22 cellular contexts compared by ENCODE assay signal in genomic region chrX:50003927-50004326, GRCh38.
"Had no signal": no experiment of that assay in that cellular context is flagged by ENCODE, and none has a peak within 500 bp of the region (broad histone marks: within the 10 kb centered on the region; RNA-seq: fewer than 3 reads in every experiment).

No MANE protein-coding gene starts in this region.

- H3K9me3 ChIP-seq: gastrocnemius medialis, prostate gland, right atrium auricular region, sigmoid colon, stomach, thyroid gland, vagina had no signal

- H3K36me3 ChIP-seq: gastrocnemius medialis, prostate gland, right atrium auricular region, sigmoid colon, stomach, thyroid gland, vagina had no signal

- H3K4me3 ChIP-seq: gastrocnemius medialis, lung, prostate gland, right atrium auricular region, sigmoid colon, stomach, thyroid gland, vagina had no signal

- DNase-seq: cortex of kidney; effector memory CD8-positive, alpha-beta T cell; foreskin fibroblast; gastrocnemius medialis; head of caudate nucleus; kidney; sigmoid colon; stimulated activated CD4-positive, alpha-beta T cell treated with anti-CD3 and anti-CD28 coated beads, Interleukin-2, amount 100 ng/mL, for 24 hours; stimulated activated CD4-positive, alpha-beta T cell treated with anti-CD3 and anti-CD28 coated beads, Interleukin-4, amount 100 ng/mL, for 24 hours; stimulated activated naive CD4-positive, alpha-beta T cell treated with Interleukin-2 at 50 U/mL for 16 hours; stomach; thyroid gland; trophoblast cell had no signal

- H3K27me3 ChIP-seq: gastrocnemius medialis, right atrium auricular region, sigmoid colon, stomach, thyroid gland, vagina had no signal

- H3K4me3 Mint-ChIP-seq: effector memory CD8-positive, alpha-beta T cell; memory B cell; natural killer cell treated with Interleukin-12 subunit alpha and Interleukin-12 subunit beta and Interleukin-15 and Interleukin-18, amount 100 ng/mL, for 72 hours; neural crest cell; stimulated activated effector memory CD8-positive, alpha-beta T cell treated with anti-CD3 and anti-CD28 coated beads, Interleukin-12 subunit alpha, Interleukin-12 subunit beta, amount 100 ng/mL, for 72 hours had no signal

- H3K9me3 Mint-ChIP-seq: effector memory CD8-positive, alpha-beta T cell; memory B cell; natural killer cell treated with Interleukin-12 subunit alpha and Interleukin-12 subunit beta and Interleukin-15 and Interleukin-18, amount 100 ng/mL, for 72 hours; stimulated activated effector memory CD8-positive, alpha-beta T cell treated with anti-CD3 and anti-CD28 coated beads, Interleukin-12 subunit alpha, Interleukin-12 subunit beta, amount 100 ng/mL, for 72 hours had no signal

- H3K27ac Mint-ChIP-seq: effector memory CD8-positive, alpha-beta T cell; memory B cell; natural killer cell treated with Interleukin-12 subunit alpha and Interleukin-12 subunit beta and Interleukin-15 and Interleukin-18, amount 100 ng/mL, for 72 hours; stimulated activated effector memory CD8-positive, alpha-beta T cell treated with anti-CD3 and anti-CD28 coated beads, Interleukin-12 subunit alpha, Interleukin-12 subunit beta, amount 100 ng/mL, for 72 hours had no signal

- H3K4me1 ChIP-seq: prostate gland, right atrium auricular region, sigmoid colon, stomach, thyroid gland, vagina had no signal

- ATAC-seq: effector memory CD8-positive, alpha-beta T cell; gastrocnemius medialis; left lobe of liver; natural killer cell treated with Interleukin-12 subunit alpha and Interleukin-12 subunit beta and Interleukin-15 and Interleukin-18, amount 100 ng/mL, for 72 hours; stimulated activated effector memory CD8-positive, alpha-beta T cell treated with anti-CD3 and anti-CD28 coated beads, Interleukin-12 subunit alpha, Interleukin-12 subunit beta, amount 100 ng/mL, for 72 hours had no signal

- H3K27ac ChIP-seq: gastrocnemius medialis, prostate gland, right atrium auricular region, sigmoid colon, stomach, thyroid gland, vagina had no signal

- H3K27me3 Mint-ChIP-seq: effector memory CD8-positive, alpha-beta T cell; memory B cell had no signal

- H3K36me3 Mint-ChIP-seq: memory B cell; natural killer cell treated with Interleukin-12 subunit alpha and Interleukin-12 subunit beta and Interleukin-15 and Interleukin-18, amount 100 ng/mL, for 72 hours; stimulated activated effector memory CD8-positive, alpha-beta T cell treated with anti-CD3 and anti-CD28 coated beads, Interleukin-12 subunit alpha, Interleukin-12 subunit beta, amount 100 ng/mL, for 72 hours had no signal
